In the genomic region with DNA sequence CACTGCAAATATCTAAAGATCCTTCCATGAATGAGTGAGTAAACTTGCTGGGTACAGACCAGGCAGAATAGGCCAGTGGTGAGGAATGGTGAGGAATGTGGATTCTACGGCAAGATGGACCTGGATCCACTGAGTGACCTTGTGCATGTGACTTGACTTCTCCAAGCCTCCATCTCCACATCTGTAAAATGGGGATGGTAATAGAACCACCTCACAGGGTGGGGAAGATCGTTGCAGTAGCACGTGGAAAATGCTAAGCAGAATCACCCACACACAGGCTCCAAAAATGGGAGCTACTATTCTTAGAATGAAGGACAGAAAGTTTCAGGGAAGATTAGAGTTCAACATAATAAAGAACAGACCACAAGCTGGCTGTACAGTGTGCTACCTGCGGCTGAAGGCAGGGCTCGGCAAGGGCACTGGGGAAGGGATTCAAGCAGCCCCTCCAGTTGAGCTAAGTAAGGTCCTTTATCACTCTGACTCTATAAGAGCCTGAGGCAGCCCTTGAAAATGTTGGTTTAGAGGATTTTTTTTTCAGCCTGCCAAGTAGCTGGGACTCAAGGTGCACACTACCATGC, we compare ENCODE assay signal across 17 cellular contexts. TPM values are rescaled to one million over a fixed set of nuclear protein-coding genes. Genes with fewer than 3 reads are reported as not detected.
A peak's percentile ranks its signal among the peaks of the same experiment; 100 is the strongest.
DNase-seq lines count a peak whose midpoint lies in the region; ATAC-seq and TF ChIP-seq lines count a peak whose summit lies in the region.
"Had no signal": no experiment of that assay in that cellular context is flagged by ENCODE, and none has a peak within 500 bp of the region (broad histone marks: within the 10 kb centered on the region; RNA-seq: fewer than 3 reads in every experiment).

No MANE protein-coding gene starts in this region.

- DNase-seq in activated CD4-positive, alpha-beta T cell treated with anti-CD3 and anti-CD28 coated beads, Interleukin-2, amount 10 ng/mL, durations not matched to agents 24 days and 14 days, result no peak
- no peak for DNase-seq in activated CD4-positive, alpha-beta T cell treated with anti-CD3 and anti-CD28 coated beads, Interleukin-2, amount 50 U/mL, for 48 hours
- DNase-seq in IMR-90 (no peak), spleen (no peak), middle frontal gyrus (ENCODE audit: extremely low spot score, low spot score) (no peak), midbrain (lab: John Stamatoyannopoulos, UW) (no peak)
- DNase-seq: 8988T; adrenal gland; effector memory CD8-positive, alpha-beta T cell; NCI-H2029 treated with DMSO at 0.1 percent for 48 hours; stimulated activated naive CD8-positive, alpha-beta T cell treated with anti-CD3 and anti-CD28 coated beads, Interleukin-15, amount 100 ng/mL, for 72 hours had no signal

- H3K14ac ChIP-seq in IMR-90 (replicated peaks; ENCODE audit: low read depth, low read length), result no peak overlapping the region

- H3K9ac ChIP-seq in IMR-90 (ENCODE audit: low read depth, low read length), result no peak overlapping the region
- H3K9ac ChIP-seq: BLaER1, KMS-11 had no signal

- peak overlapping the region; percentile 82 for H3K23ac ChIP-seq in IMR-90 (ENCODE audit: low read depth, low read length)

- H3K4me2 ChIP-seq in IMR-90 (ENCODE audit: low read depth, low read length), result no peak overlapping the region
- H3K4me2 ChIP-seq: BLaER1, KMS-11 had no signal

- peak overlapping the region; percentile 33 for H3K4ac ChIP-seq in IMR-90 (ENCODE audit: low read depth, low read length)

- H3K27me3 Mint-ChIP-seq in activated CD4-positive, alpha-beta T cell treated with anti-CD3 and anti-CD28 coated beads, Interleukin-2, amount 10 ng/mL, durations not matched to agents 24 days and 14 days, result no peaks in the 10 kb centered on the region
- H3K27me3 Mint-ChIP-seq: stimulated activated naive CD8-positive, alpha-beta T cell treated with anti-CD3 and anti-CD28 coated beads, Interleukin-15, amount 100 ng/mL, for 72 hours had no signal

- H4K8ac ChIP-seq in IMR-90 (ENCODE audit: low read depth in 2 of 2, low read length in 2 of 2), result 0 out of 4 replicates have a peak overlapping the region, but pooled peaks of 1 of the 2 experiments have one; percentile 30

- peak overlapping the region; percentile 28 for H3K27ac Mint-ChIP-seq in activated CD4-positive, alpha-beta T cell treated with anti-CD3 and anti-CD28 coated beads, Interleukin-2, amount 10 ng/mL, durations not matched to agents 24 days and 14 days
- H3K27ac Mint-ChIP-seq: effector memory CD8-positive, alpha-beta T cell had no signal

- no peak overlapping the region for H2AK5ac ChIP-seq in IMR-90 (ENCODE audit: low read depth, low read length)

- peaks cover 100% of the 10 kb centered on the region for H4K20me1 ChIP-seq in IMR-90 (ENCODE audit: insufficient read depth, low read length)

- H2BK15ac ChIP-seq in IMR-90 (ENCODE audit: low read depth, low read length), result no peak overlapping the region

- no peak overlapping the region for H2BK20ac ChIP-seq in IMR-90 (ENCODE audit: low read depth, low read length)

- no peak for ATAC-seq in IMR-90 (ENCODE audit: low read depth)
- no peak for ATAC-seq in GM18909 (IDR thresholded peaks at IDR 0.05; ENCODE audit: poor library complexity, unreplicated experiment)
- ATAC-seq: effector memory CD8-positive, alpha-beta T cell; right cardiac atrium; stimulated activated naive CD8-positive, alpha-beta T cell treated with anti-CD3 and anti-CD28 coated beads, Interleukin-15, amount 100 ng/mL, for 72 hours had no signal

- no peak overlapping the region for H2AK9ac ChIP-seq in IMR-90 (replicated peaks; ENCODE audit: low read depth, low read length, poor library complexity)

- H3K9me3 ChIP-seq in IMR-90 (ENCODE audit: control insufficient read depth, insufficient read depth, low read length) (no peaks in the 10 kb centered on the region), esophagus (ENCODE audit: control insufficient read depth in 2 of 2, insufficient read depth in 1 of 2, low read depth in 1 of 2, low read length in 1 of 2) (no peaks in the 10 kb centered on the region), spleen (peaks cover 0 to 4% (median under 1%) of the 10 kb centered on the region in 8 donors)

- no peak overlapping the region for H2AFZ ChIP-seq in IMR-90 (replicated peaks; ENCODE audit: low read length, poor library complexity)

- no peak overlapping the region for H4K91ac ChIP-seq in IMR-90 (ENCODE audit: insufficient read depth, low read depth, low read length)

- in situ Hi-C loops in IMR-90 (cut with MboI; ENCODE audit: low sequenced_read_pairs), result no loop called here

- TF ChIP-seq RAD21 in IMR-90 (IDR thresholded peaks at IDR 0.05; ENCODE audit: low read length), result no peak

- H3K36me3 ChIP-seq in IMR-90 (ENCODE audit: control insufficient read depth, insufficient read depth, low read length), result peaks cover 44% of the 10 kb centered on the region
- no peaks in the 10 kb centered on the region for H3K36me3 ChIP-seq in esophagus (ENCODE audit: control insufficient read depth in 2 of 2, insufficient read depth in 2 of 2, low read length in 1 of 2)
- no peaks in the 10 kb centered on the region for H3K36me3 ChIP-seq in spleen
- H3K36me3 ChIP-seq: adrenal gland had no signal

- no peak overlapping the region for H3K4me3 ChIP-seq in IMR-90 (ENCODE audit: insufficient read depth, low read depth, low read length)
- no peak overlapping the region for H3K4me3 ChIP-seq in esophagus (ENCODE audit: low read depth in 1 of 2, low read length in 2 of 2)
- peak overlapping the region in 1 of 8 donors; percentile 57 for H3K4me3 ChIP-seq in spleen
- H3K4me3 ChIP-seq: adrenal gland, BLaER1 had no signal

- no TSS peak for BruUV-seq in IMR-90 (replicated peaks; lab: Mats Ljungman, UMichigan)

- H4K5ac ChIP-seq in IMR-90 (ENCODE audit: low read depth, low read length), result no peak overlapping the region

- POLR2A ChIA-PET in IMR-90 (lab: Charles Lee; ENCODE audit: unreplicated experiment), result interaction anchor here (0.6 to 0.8 kb wide), 7 partner anchors 22 to 1127 kb away, joined by 4 to 9 read pairs (median 6); no protein-coding TSS in a partner anchor

- H3K9me3 Mint-ChIP-seq in activated CD4-positive, alpha-beta T cell treated with anti-CD3 and anti-CD28 coated beads, Interleukin-2, amount 10 ng/mL, durations not matched to agents 24 days and 14 days, result peaks cover 6% of the 10 kb centered on the region
- H3K9me3 Mint-ChIP-seq: effector memory CD8-positive, alpha-beta T cell; neural crest cell had no signal

- dilution Hi-C loops in IMR-90 (cut with HindIII; ENCODE audit: low sequenced_read_pairs, unreplicated experiment), result no loop called here

- no peak overlapping the region for H3K4me3 Mint-ChIP-seq in activated CD4-positive, alpha-beta T cell treated with anti-CD3 and anti-CD28 coated beads, Interleukin-2, amount 10 ng/mL, durations not matched to agents 24 days and 14 days
- H3K4me3 Mint-ChIP-seq: effector memory CD8-positive, alpha-beta T cell; neural crest cell; stimulated activated naive CD8-positive, alpha-beta T cell treated with anti-CD3 and anti-CD28 coated beads, Interleukin-15, amount 100 ng/mL, for 72 hours had no signal

- TF ChIP-seq POLR2A in IMR-90 (IDR thresholded peaks at IDR 0.05; ENCODE audit: low read depth, low read length) (no peak), spleen (IDR thresholded peaks at IDR 0.05) (no peak)

- H3K9me1 ChIP-seq in IMR-90 (ENCODE audit: insufficient read depth, low read length), result peaks cover 77% of the 10 kb centered on the region

- H2BK120ac ChIP-seq in IMR-90 (ENCODE audit: low read depth, low read length), result no peak overlapping the region

- H2BK5ac ChIP-seq in IMR-90 (ENCODE audit: low read depth, low read length, poor library complexity, severe bottlenecking), result peak overlapping the region; percentile 5

- H3K36me3 Mint-ChIP-seq in activated CD4-positive, alpha-beta T cell treated with anti-CD3 and anti-CD28 coated beads, Interleukin-2, amount 10 ng/mL, durations not matched to agents 24 days and 14 days (ENCODE audit: low read depth), result peaks cover 4% of the 10 kb centered on the region

- H3K27me3 ChIP-seq in IMR-90 (ENCODE audit: control insufficient read depth, insufficient read depth, low read length), result no peaks in the 10 kb centered on the region
- no peaks in the 10 kb centered on the region for H3K27me3 ChIP-seq in esophagus (ENCODE audit: control insufficient read depth in 1 of 2, insufficient read depth in 2 of 2, low read length in 2 of 2)
- peaks cover 0 to 18% (median 0%) of the 10 kb centered on the region in 7 donors for H3K27me3 ChIP-seq in spleen (replicated peaks in 1 of 7)
- H3K27me3 ChIP-seq: adrenal gland, BLaER1 had no signal

- H3K27ac ChIP-seq in IMR-90 (ENCODE audit: insufficient read depth, low read length) (no peak overlapping the region), esophagus (ENCODE audit: low read depth in 2 of 2, low read length in 1 of 2) (peak overlapping the region; percentile 55 to 79), spleen (peak overlapping the region in 7 of 8 donors; percentile 57 to 92 (median 82))
- H3K27ac ChIP-seq: adrenal gland, BLaER1, KMS-11 had no signal

- TF ChIP-seq CTCF in IMR-90 (conservative IDR thresholded peaks at IDR 0.05; ENCODE audit: low read depth, low read length) (no peak), spleen (IDR thresholded peaks at IDR 0.05 in 8 of 11, conservative IDR thresholded peaks at IDR 0.05 in 3 of 11) (no peak)

- intact Hi-C loops in activated CD4-positive, alpha-beta T cell treated with anti-CD3 and anti-CD28 coated beads, Interleukin-2, amount 10 ng/mL, durations not matched to agents 24 days and 14 days (cut with micrococcal nuclease), result no loop called here
- intact Hi-C loops in IMR-90 (cut with micrococcal nuclease) (no loop called here), spleen (cut with DNase I; ENCODE audit: low total_unique reads) (no loop called here)

- no peak overlapping the region; the same call in 1 of the 2 replicates for H3K56ac ChIP-seq in IMR-90 (ENCODE audit: extremely low read depth, insufficient read depth, low read length)

- peaks cover 28% of the 10 kb centered on the region for H3K4me1 Mint-ChIP-seq in activated CD4-positive, alpha-beta T cell treated with anti-CD3 and anti-CD28 coated beads, Interleukin-2, amount 10 ng/mL, durations not matched to agents 24 days and 14 days

- peaks cover 0 to 82% of the 10 kb centered on the region in 2 experiments; a peak in 2 of 4 replicates for H3K79me1 ChIP-seq in IMR-90 (ENCODE audit: low read depth in 1 of 2, low read length in 2 of 2)

- no peak overlapping the region for H3K18ac ChIP-seq in IMR-90 (ENCODE audit: low read depth, low read length)

- H3K4me1 ChIP-seq in IMR-90 (ENCODE audit: control insufficient read depth, insufficient read depth, low read length) (peaks cover 59% of the 10 kb centered on the region), esophagus (ENCODE audit: control insufficient read depth in 2 of 2, insufficient read depth in 2 of 2, low read length in 1 of 2) (peaks cover 0 to 18% of the 10 kb centered on the region in 2 donors), spleen (peaks cover 0 to 99% (median 47%) of the 10 kb centered on the region in 6 donors)

- CTCF ChIA-PET in IMR-90 (lab: Yijun Ruan, JAX), result no interaction called here

- WGBS in IMR-90 (ENCODE audit: extremely low coverage in 2 of 2, insufficient read length in 1 of 2), 2 experiments, result no CpG with 5 or more reads among the region's 5 CpGs
- WGBS in esophagus, 2 donors, result 86 to 89% methylated on average over 5 of the region's 5 CpGs
- 79 to 97% (median 94%) methylated on average over 5 of the region's 5 CpGs for WGBS in spleen, 5 donors

RNA-seq across cellular contexts. Expression of a gene that starts 47.5 kb away (rescaled TPM):
- total RNA-seq in activated CD4-positive, alpha-beta T cell treated with anti-CD3 and anti-CD28 coated beads, Interleukin-2, amount 10 ng/mL, durations not matched to agents 24 days and 14 days, result 44.9 and 52.6 TPM in 2 replicates
- total RNA-seq in IMR-90 (2012; rRNA removed), result 648 and 684 TPM in 2 replicates
- polyA plus RNA-seq in IMR-90 (2012; rRNA removed), result 766 and 895 TPM in 2 replicates
- 676 and 750 TPM in 2 replicates for polyA plus RNA-seq in IMR-90 (2012; cell fraction: cytosol; rRNA removed)
- polyA plus RNA-seq in IMR-90 (2012; cell fraction: nucleus; rRNA removed; ENCODE audit: low replicate concordance), result 1,803 and 1,926 TPM in 2 replicates
- polyA plus RNA-seq in esophagus, result 10 to 100 TPM; 37.4 to 98.2 TPM
- total RNA-seq in spleen, result 100 to 1,000 TPM in 5 of 7 donors, 10 to 100 TPM in 2; 87.3 to 315 (median 121) TPM
- 10 to 100 TPM; 15.4 to 33.0 (median 26.0) TPM for polyA plus RNA-seq in spleen
